Comparison of ENCODE assay signal across 8 cellular contexts in genomic region chr9:127204771-127205470, GRCh38. TPM values are rescaled to one million over a fixed set of nuclear protein-coding genes. Genes with fewer than 3 reads are reported as not detected.
DNase-seq lines count a peak whose midpoint lies in the region; TF ChIP-seq lines count a peak whose summit lies in the region.

No MANE protein-coding gene starts in this region.

- H2BK15ac ChIP-seq in mesenchymal stem cell (ENCODE audit: low read depth, poor library complexity, severe bottlenecking): no peak overlapping the region

- in situ Hi-C loops in G401 (cut with HindIII; ENCODE audit: low sequenced_read_pairs): no loop called here

- peaks cover 7% of the 10 kb centered on the region for H3K4me1 ChIP-seq in mesenchymal stem cell (ENCODE audit: control insufficient read depth, insufficient read depth, low read depth, low read length)
- peaks cover 7% of the 10 kb centered on the region for H3K4me1 ChIP-seq in suprapubic skin

- no peak overlapping the region for H3K18ac ChIP-seq in mesenchymal stem cell (ENCODE audit: low read depth in 1 of 2, low read length in 2 of 2)

- H3K79me1 ChIP-seq in mesenchymal stem cell (replicated peaks; ENCODE audit: low read length, poor library complexity, severe bottlenecking): no peaks in the 10 kb centered on the region

- H3K9me3 ChIP-seq in mesenchymal stem cell (ENCODE audit: control insufficient read depth, low read length) (no peaks in the 10 kb centered on the region), suprapubic skin (no peaks in the 10 kb centered on the region)

- no peak for TF ChIP-seq CTCF in suprapubic skin (IDR thresholded peaks at IDR 0.05)

- H3K4me2 ChIP-seq in mesenchymal stem cell (ENCODE audit: low read length, poor library complexity, severe bottlenecking): no peak overlapping the region

- no peak overlapping the region for H2BK120ac ChIP-seq in mesenchymal stem cell (ENCODE audit: low read depth, low read length)

- H4K8ac ChIP-seq in mesenchymal stem cell (ENCODE audit: low read length): no peak overlapping the region

- H3K27ac ChIP-seq in mesenchymal stem cell (ENCODE audit: low read length, poor library complexity, severe bottlenecking) (no peak overlapping the region), suprapubic skin (no peak overlapping the region)

- H3K14ac ChIP-seq in mesenchymal stem cell (ENCODE audit: low read length in 2 of 2): no peak overlapping the region

- H2BK5ac ChIP-seq in mesenchymal stem cell (ENCODE audit: low read depth, low read length, poor library complexity, severe bottlenecking): no peak overlapping the region

- no peak overlapping the region for H2BK12ac ChIP-seq in mesenchymal stem cell (ENCODE audit: low read length in 2 of 2)

- H3K4me3 ChIP-seq in mesenchymal stem cell (ENCODE audit: insufficient read depth in 1 of 2, low read depth in 1 of 2, low read length in 2 of 2) (no peak overlapping the region), suprapubic skin (no peak overlapping the region)

- TF ChIP-seq EP300 in suprapubic skin (IDR thresholded peaks at IDR 0.05): no peak

- no peaks in the 10 kb centered on the region for H3K36me3 ChIP-seq in mesenchymal stem cell (ENCODE audit: control insufficient read depth in 1 of 2, insufficient read depth in 2 of 2, low read depth in 1 of 2, low read length in 2 of 2)
- H3K36me3 ChIP-seq in suprapubic skin: no peaks in the 10 kb centered on the region

- H3K4ac ChIP-seq in mesenchymal stem cell (ENCODE audit: low read depth in 1 of 2, low read length in 2 of 2): no peak overlapping the region

- H3K23ac ChIP-seq in mesenchymal stem cell (ENCODE audit: low read length in 2 of 2): no peak overlapping the region

- H4K91ac ChIP-seq in mesenchymal stem cell (ENCODE audit: low read length): no peak overlapping the region

- no peak overlapping the region for H3K9ac ChIP-seq in mesenchymal stem cell (ENCODE audit: low read length)

- no peak for TF ChIP-seq POLR2A in suprapubic skin (IDR thresholded peaks at IDR 0.05)

- no peak overlapping the region for H2AFZ ChIP-seq in mesenchymal stem cell (ENCODE audit: low read depth, low read length)

- DNase-seq in G401 (ENCODE audit: low spot score): peak; percentile 82
- peak; percentile 55 for DNase-seq in MV-4-11 (lab: John Stamatoyannopoulos, UW)
- DNase-seq in astrocyte of the hippocampus (ENCODE audit: low read depth, low spot score): peak; percentile 53
- DNase-seq in mesenchymal stem cell: peak; percentile 70
- no peak for DNase-seq in NCI-H2081 treated with DMSO at 0.1 percent for 48 hours (lab: John Stamatoyannopoulos, UW)
- DNase-seq in foreskin melanocyte: no peak
- DNase-seq in suprapubic skin (ENCODE audit: low spot score in 2 of 2): no peak
- DNase-seq in activated CD4-positive, CD25-positive, alpha-beta regulatory T cell (lab: John Stamatoyannopoulos, UW): no peak

- peaks cover 31 to 70% of the 10 kb centered on the region in 2 experiments for H3K27me3 ChIP-seq in mesenchymal stem cell (ENCODE audit: control insufficient read depth in 1 of 2, insufficient read depth in 1 of 2, low read length in 2 of 2)
- H3K27me3 ChIP-seq in suprapubic skin: no peaks in the 10 kb centered on the region

- no peak overlapping the region for H2AK5ac ChIP-seq in mesenchymal stem cell (ENCODE audit: low read length, severe bottlenecking)

- WGBS in mesenchymal stem cell: 60% methylated on average over 7 of the region's 7 CpGs
- WGBS in suprapubic skin: 57% methylated on average over 7 of the region's 7 CpGs

RNA-seq across cellular contexts. Expression of gene GARNL3, which starts 59.7 kb away (rescaled TPM):
- total RNA-seq in G401 (2014; rRNA removed; shearing (Covaris generic)): 7.5 and 14.3 TPM in 2 replicates
- 1.2 TPM for polyA plus RNA-seq in mesenchymal stem cell (2013, experiment 1 of 2)
- polyA plus RNA-seq in mesenchymal stem cell (2013, experiment 2 of 2): 0.64 TPM
- 10 to 100 TPM; 12.5 to 23.3 (median 18.4) TPM for total RNA-seq in suprapubic skin

Comparison
In these comparisons a context has a peak if more than half of its experiments do, and no peak if none do; other contexts are left out.
1. DNase-seq: peak in G401 (single experiment), MV-4-11 (single experiment), astrocyte of the hippocampus (single experiment) and mesenchymal stem cell (single experiment); none in NCI-H2081 treated with DMSO at 0.1 percent for 48 hours (single experiment), foreskin melanocyte (single experiment), suprapubic skin (0 of 2) and activated CD4-positive, CD25-positive, alpha-beta regulatory T cell (0 of 4).